24 cellular contexts compared by ENCODE assay signal in genomic region chr3:179416681-179417080, GRCh38. TPM values are rescaled to one million over a fixed set of nuclear protein-coding genes. Genes with fewer than 3 reads are reported as not detected.
A peak's percentile ranks its signal among the peaks of the same experiment; 100 is the strongest.
DNase-seq lines count a peak whose midpoint lies in the region; ATAC-seq and TF ChIP-seq lines count a peak whose summit lies in the region.
"Had no signal": no experiment of that assay in that cellular context is flagged by ENCODE, and none has a peak within 500 bp of the region (broad histone marks: within the 10 kb centered on the region; RNA-seq: fewer than 3 reads in every experiment).

No MANE protein-coding gene starts in this region.

- peaks cover 1% of the 10 kb centered on the region for H3K4me1 ChIP-seq in mesenchymal stem cell (ENCODE audit: control insufficient read depth, insufficient read depth, low read depth, low read length)
- no peaks in the 10 kb centered on the region for H3K4me1 ChIP-seq in uterus
- H3K4me1 ChIP-seq: A549, psoas muscle had no signal

- no peak overlapping the region for H2BK12ac ChIP-seq in mesenchymal stem cell (ENCODE audit: low read length in 2 of 2)

- H3K4me2 ChIP-seq in mesenchymal stem cell (ENCODE audit: low read length, poor library complexity, severe bottlenecking): no peak overlapping the region
- H3K4me2 ChIP-seq: A549 had no signal

- H2AFZ ChIP-seq in mesenchymal stem cell (ENCODE audit: low read depth, low read length): no peak overlapping the region

- no peak overlapping the region for H3K4me3 Mint-ChIP-seq in HFFc6
- H3K4me3 Mint-ChIP-seq: activated CD4-positive, alpha-beta memory T cell treated with anti-CD3 and anti-CD28 coated beads for 36 hours; endodermal cell; H9; memory B cell had no signal

- H4K91ac ChIP-seq in mesenchymal stem cell (ENCODE audit: low read length): no peak overlapping the region

- no peak overlapping the region for H2BK15ac ChIP-seq in mesenchymal stem cell (ENCODE audit: low read depth, poor library complexity, severe bottlenecking)

- no peak overlapping the region for H3K27ac ChIP-seq in mesenchymal stem cell (ENCODE audit: low read length, poor library complexity, severe bottlenecking)
- no peak overlapping the region for H3K27ac ChIP-seq in uterus
- H3K27ac ChIP-seq: A549, neutrophil, psoas muscle, upper lobe of left lung had no signal

- H2BK120ac ChIP-seq in mesenchymal stem cell (ENCODE audit: low read depth, low read length): no peak overlapping the region

- H3K36me3 ChIP-seq in mesenchymal stem cell (ENCODE audit: control insufficient read depth in 1 of 2, insufficient read depth in 2 of 2, low read depth in 1 of 2, low read length in 2 of 2): peaks cover 15 to 69% of the 10 kb centered on the region in 2 experiments
- H3K36me3 ChIP-seq in uterus: no peaks in the 10 kb centered on the region

- H3K27me3 Mint-ChIP-seq in HFFc6 (ENCODE audit: insufficient read depth): no peaks in the 10 kb centered on the region; the same call in 1 of the 2 replicates
- H3K27me3 Mint-ChIP-seq: activated CD4-positive, alpha-beta memory T cell treated with anti-CD3 and anti-CD28 coated beads for 36 hours; memory B cell had no signal

- H3K9ac ChIP-seq in mesenchymal stem cell (ENCODE audit: low read length): peak overlapping the region; percentile 12

- no peak overlapping the region for H3K18ac ChIP-seq in mesenchymal stem cell (ENCODE audit: low read depth in 1 of 2, low read length in 2 of 2)

- no CpG with 5 or more reads among the region's 2 CpGs for WGBS in mesenchymal stem cell

- peaks cover 18% of the 10 kb centered on the region for H3K4me1 Mint-ChIP-seq in HFFc6 (ENCODE audit: low read depth)
- H3K4me1 Mint-ChIP-seq: endodermal cell, H9, memory B cell had no signal

- no peak overlapping the region for H3K23ac ChIP-seq in mesenchymal stem cell (ENCODE audit: low read length in 2 of 2)

- no peak overlapping the region for H2BK5ac ChIP-seq in mesenchymal stem cell (ENCODE audit: low read depth, low read length, poor library complexity, severe bottlenecking)

- peak overlapping the region; percentile 58 for H3K27ac Mint-ChIP-seq in HFFc6
- H3K27ac Mint-ChIP-seq: activated CD4-positive, alpha-beta memory T cell treated with anti-CD3 and anti-CD28 coated beads for 36 hours; endodermal cell; H9; memory B cell had no signal

- H3K4me3 ChIP-seq in cardiac fibroblast (replicated peaks in 1 of 2; ENCODE audit: low read depth in 2 of 2, low read length in 2 of 2) (no peak overlapping the region), mesenchymal stem cell (ENCODE audit: insufficient read depth in 1 of 2, low read depth in 1 of 2, low read length in 2 of 2) (no peak overlapping the region), uterus (no peak overlapping the region)
- H3K4me3 ChIP-seq: A549, coronary artery, esophagus muscularis mucosa, psoas muscle, upper lobe of left lung had no signal

- no peak overlapping the region for H4K8ac ChIP-seq in mesenchymal stem cell (ENCODE audit: low read length)

- TF ChIP-seq POLR2A in uterus (IDR thresholded peaks at IDR 0.05): no peak

- no peak overlapping the region for H2AK5ac ChIP-seq in mesenchymal stem cell (ENCODE audit: low read length, severe bottlenecking)

- H3K9me3 Mint-ChIP-seq in HFFc6: no peaks in the 10 kb centered on the region
- H3K9me3 Mint-ChIP-seq: activated CD4-positive, alpha-beta memory T cell treated with anti-CD3 and anti-CD28 coated beads for 36 hours; endodermal cell; H9; memory B cell had no signal

- intact Hi-C loops in uterus (cut with DNase I; ENCODE audit: low total_unique reads): no loop called here

- no peak overlapping the region for H3K14ac ChIP-seq in mesenchymal stem cell (ENCODE audit: low read length in 2 of 2)

- TF ChIP-seq CTCF in HFFc6 (IDR thresholded peaks at IDR 0.05) (no peak), cardiac fibroblast (IDR thresholded peaks at IDR 0.05; ENCODE audit: low read depth, low read length) (no peak), uterus (IDR thresholded peaks at IDR 0.05) (no peak)

- peaks cover 14% of the 10 kb centered on the region; the same call in 1 of the 2 replicates for H3K36me3 Mint-ChIP-seq in HFFc6 (ENCODE audit: low read depth)
- H3K36me3 Mint-ChIP-seq: activated CD4-positive, alpha-beta memory T cell treated with anti-CD3 and anti-CD28 coated beads for 36 hours had no signal

- no peak for ATAC-seq in GM21825 (IDR thresholded peaks at IDR 0.05; ENCODE audit: unreplicated experiment)
- ATAC-seq: A549, PC-3, psoas muscle had no signal

- DNase-seq in AG08395 (ENCODE audit: low spot score): peak; percentile 35
- no peak for DNase-seq in HFFc6
- peak; percentile 17 to 53 for DNase-seq in cardiac fibroblast (ENCODE audit: low read depth in 2 of 2)
- no peak for DNase-seq in mesenchymal stem cell
- no peak for DNase-seq in NCI-H1105 (lab: John Stamatoyannopoulos, UW)
- DNase-seq in NCI-H187 treated with DMSO at 0.1 percent for 48 hours (lab: John Stamatoyannopoulos, UW): no peak
- no peak for DNase-seq in uterus
- DNase-seq: activated CD4-positive, alpha-beta memory T cell treated with anti-CD3 and anti-CD28 coated beads for 36 hours; C1 segment of cervical spinal cord; DMS79 treated with DMSO at 0.1 percent for 48 hours; endodermal cell; H9; NCI-H1105 treated with DMSO at 0.1 percent for 48 hours; NCI-H510A; PC-3; psoas muscle; Right ventricle myocardium superior; upper lobe of left lung had no signal

- peaks cover 15% of the 10 kb centered on the region for H3K79me1 ChIP-seq in mesenchymal stem cell (replicated peaks; ENCODE audit: low read length, poor library complexity, severe bottlenecking)

- no peaks in the 10 kb centered on the region for H3K9me3 ChIP-seq in mesenchymal stem cell (ENCODE audit: control insufficient read depth, low read length)
- H3K9me3 ChIP-seq in uterus: no peaks in the 10 kb centered on the region
- H3K9me3 ChIP-seq: A549, esophagus muscularis mucosa, neutrophil, psoas muscle, upper lobe of left lung had no signal

- H3K27me3 ChIP-seq in mesenchymal stem cell (ENCODE audit: control insufficient read depth in 1 of 2, insufficient read depth in 1 of 2, low read length in 2 of 2) (no peaks in the 10 kb centered on the region), uterus (no peaks in the 10 kb centered on the region)
- H3K27me3 ChIP-seq: esophagus muscularis mucosa, neutrophil, upper lobe of left lung had no signal

- no peak overlapping the region for H3K4ac ChIP-seq in mesenchymal stem cell (ENCODE audit: low read depth in 1 of 2, low read length in 2 of 2)

RNA-seq across cellular contexts. Expression of gene GNB4, which starts 34.6 kb away (rescaled TPM):
- total RNA-seq in HFFc6 (2021; fragmentation: NEBNext Ultra II Directional; extraction: Animal tissue kit (Norgen Biotek cat#: 25700)): 10 to 100 TPM; 40.8 to 51.0 (median 46.3) TPM
- polyA plus RNA-seq in mesenchymal stem cell (2013, experiment 1 of 2): 37.2 TPM
- 38.8 TPM for polyA plus RNA-seq in mesenchymal stem cell (2013, experiment 2 of 2)
- 100 to 1,000 TPM in 1 of 4 donors, 10 to 100 TPM in 3; 18.2 to 110 (median 47.8) TPM for total RNA-seq in uterus

Comparison
In these comparisons a context has a peak if more than half of its experiments do, and no peak if none do; other contexts are left out.
1. DNase-seq: peak in AG08395 (single experiment) and cardiac fibroblast (2 of 2); none in HFFc6 (single experiment), mesenchymal stem cell (single experiment), NCI-H1105 (single experiment), NCI-H187 treated with DMSO at 0.1 percent for 48 hours (single experiment) and uterus (0 of 2).